Comparison of ENCODE assay signal across 15 cellular contexts in genomic region chr7:44083796-44084195, GRCh38. TPM values are rescaled to one million over a fixed set of nuclear protein-coding genes. Genes with fewer than 3 reads are reported as not detected.
DNase-seq lines count a peak whose midpoint lies in the region; ATAC-seq and TF ChIP-seq lines count a peak whose summit lies in the region.
"Had no signal": no experiment of that assay in that cellular context is flagged by ENCODE, and none has a peak within 500 bp of the region (broad histone marks: within the 10 kb centered on the region; RNA-seq: fewer than 3 reads in every experiment).

No MANE protein-coding gene starts in this region.

- H3K4me1 Mint-ChIP-seq in MCF 10A (ENCODE audit: insufficient read depth, unreplicated experiment) = peaks cover 14% of the 10 kb centered on the region
- H3K4me1 Mint-ChIP-seq in activated naive CD8-positive, alpha-beta T cell treated with anti-CD3 and anti-CD28 coated beads, Interleukin-2, amount 50 U/mL, for 24 hours = peaks cover 38% of the 10 kb centered on the region
- peaks cover 7 to 22% (median 14%) of the 10 kb centered on the region in 7 donors for H3K4me1 Mint-ChIP-seq in naive thymus-derived CD4-positive, alpha-beta T cell

- H3K27ac ChIP-seq in breast epithelium (peak overlapping the region in 1 of 2 donors; percentile 52), upper lobe of left lung (peak overlapping the region in 3 of 4 donors; percentile 28 to 93 (median 33))
- no peak overlapping the region for H3K27ac ChIP-seq in naive thymus-derived CD4-positive, alpha-beta T cell (ENCODE audit: low read depth, low read length)

- TF ChIP-seq POLR2A in breast epithelium (IDR thresholded peaks at IDR 0.05) = no peak
- no peak for TF ChIP-seq POLR2A in upper lobe of left lung (IDR thresholded peaks at IDR 0.05)

- CTCF ChIA-PET in MCF 10A (lab: Yijun Ruan, JAX) = interaction anchor here (0.6 kb wide), 1 partner anchor 39 kb away, joined by 6 read pairs; the partner anchor contains the start of gene DBNL
- CTCF ChIA-PET in naive thymus-derived CD4-positive, alpha-beta T cell (lab: Charles Lee) = interaction anchor here (0.8 kb wide), 1 partner anchor 9 kb away, joined by 3 read pairs; no protein-coding TSS in a partner anchor

- H3K4me1 ChIP-seq in breast epithelium (no peaks in the 10 kb centered on the region), upper lobe of left lung (peaks cover 10 to 29% (median 13%) of the 10 kb centered on the region in 4 donors)
- H3K4me1 ChIP-seq in naive thymus-derived CD4-positive, alpha-beta T cell (ENCODE audit: control insufficient read depth in 2 of 2, insufficient read depth in 2 of 2, low read length in 2 of 2) = peaks cover 15 to 16% of the 10 kb centered on the region in 2 donors

- peak overlapping the region; percentile 87 for H3K4me3 Mint-ChIP-seq in MCF 10A (ENCODE audit: unreplicated experiment)
- peak overlapping the region; percentile 87 for H3K4me3 Mint-ChIP-seq in activated naive CD8-positive, alpha-beta T cell treated with anti-CD3 and anti-CD28 coated beads, Interleukin-2, amount 50 U/mL, for 24 hours
- peak overlapping the region; percentile 61 to 89 (median 74) for H3K4me3 Mint-ChIP-seq in naive thymus-derived CD4-positive, alpha-beta T cell

- H3K27me3 Mint-ChIP-seq in MCF 10A (ENCODE audit: insufficient read depth, unreplicated experiment) = no peaks in the 10 kb centered on the region
- peaks cover 1% of the 10 kb centered on the region for H3K27me3 Mint-ChIP-seq in activated naive CD8-positive, alpha-beta T cell treated with anti-CD3 and anti-CD28 coated beads, Interleukin-2, amount 50 U/mL, for 24 hours
- peaks cover 0 to 4% (median 0%) of the 10 kb centered on the region in 5 donors for H3K27me3 Mint-ChIP-seq in naive thymus-derived CD4-positive, alpha-beta T cell

- no peak for DNase-seq in MCF 10A (ENCODE audit: unreplicated experiment)
- no peak for DNase-seq in breast epithelium (ENCODE audit: low spot score in 2 of 2)
- DNase-seq in activated naive CD8-positive, alpha-beta T cell treated with anti-CD3 and anti-CD28 coated beads, Interleukin-2, amount 50 U/mL, for 24 hours = no peak
- peak in 1 of 9 donors; percentile 20 for DNase-seq in naive thymus-derived CD4-positive, alpha-beta T cell
- no peak for DNase-seq in upper lobe of left lung
- DNase-seq in cerebellum (ENCODE audit: low spot score) = no peak
- no peak for DNase-seq in GM13977 (ENCODE audit: low spot score)
- DNase-seq: cerebellar nuclear complex; GF-D8; left cardiac atrium; NCI-H1930; stimulated activated CD4-positive, alpha-beta T cell treated with anti-CD3 and anti-CD28 coated beads, Interleukin-4, amount 100 ng/mL, for 1 hour; T-helper 9 cell; testis had no signal

- H3K9me3 Mint-ChIP-seq in MCF 10A (ENCODE audit: unreplicated experiment) = no peaks in the 10 kb centered on the region
- no peaks in the 10 kb centered on the region for H3K9me3 Mint-ChIP-seq in activated naive CD8-positive, alpha-beta T cell treated with anti-CD3 and anti-CD28 coated beads, Interleukin-2, amount 50 U/mL, for 24 hours
- H3K9me3 Mint-ChIP-seq in naive thymus-derived CD4-positive, alpha-beta T cell = peaks cover 0 to 3% (median 0%) of the 10 kb centered on the region in 11 donors

- no peaks in the 10 kb centered on the region for H3K9me3 ChIP-seq in breast epithelium
- H3K9me3 ChIP-seq in naive thymus-derived CD4-positive, alpha-beta T cell (ENCODE audit: control insufficient read depth in 2 of 3, low read length in 3 of 3) = no peaks in the 10 kb centered on the region
- no peaks in the 10 kb centered on the region for H3K9me3 ChIP-seq in upper lobe of left lung
- H3K9me3 ChIP-seq: testis had no signal

- H3K36me3 Mint-ChIP-seq in MCF 10A (ENCODE audit: insufficient read depth, unreplicated experiment) = peaks cover 1% of the 10 kb centered on the region
- peaks cover 15% of the 10 kb centered on the region for H3K36me3 Mint-ChIP-seq in activated naive CD8-positive, alpha-beta T cell treated with anti-CD3 and anti-CD28 coated beads, Interleukin-2, amount 50 U/mL, for 24 hours (ENCODE audit: low read depth)
- H3K36me3 Mint-ChIP-seq in naive thymus-derived CD4-positive, alpha-beta T cell = peaks cover 0 to 7% (median 5%) of the 10 kb centered on the region in 5 donors

- H3K27me3 ChIP-seq in breast epithelium (no peaks in the 10 kb centered on the region), upper lobe of left lung (no peaks in the 10 kb centered on the region)
- H3K27me3 ChIP-seq in naive thymus-derived CD4-positive, alpha-beta T cell (ENCODE audit: control insufficient read depth in 2 of 2, insufficient read depth in 2 of 2, low read length in 2 of 2) = no peaks in the 10 kb centered on the region
- H3K27me3 ChIP-seq: testis had no signal

- no peak for TF ChIP-seq EP300 in upper lobe of left lung (IDR thresholded peaks at IDR 0.05)

- H3K4me3 ChIP-seq in breast epithelium (no peak overlapping the region), upper lobe of left lung (no peak overlapping the region)
- H3K4me3 ChIP-seq in naive thymus-derived CD4-positive, alpha-beta T cell (ENCODE audit: low read length) = no peak overlapping the region

- intact Hi-C loops in MCF 10A (cut with micrococcal nuclease) (loop anchor here (5.0 kb wide), 1 partner anchor 39 kb away; the partner anchor contains the start of gene POLD2), breast epithelium (cut with DNase I; ENCODE audit: low total_unique reads) (no loop called here)
- intact Hi-C loops in naive thymus-derived CD4-positive, alpha-beta T cell (cut with micrococcal nuclease) = loop anchor here (2.0 to 10.0 kb wide), 10 partner anchors 21 to 1031 kb away; partner anchors contain the start of genes TBRG4 (in 2 of the 2), AEBP1 (in 1 of the 2), MRPS24 (in 1 of the 2) and MYO1G (in 1 of the 2)

- in situ Hi-C loops in GM13977 (cut with MboI; ENCODE audit: low pct_unique_long_range_greater_than_20kb, low sequenced_read_pairs, unreplicated experiment) = no loop called here

- 93 to 98% methylated on average over 3 of the region's 3 CpGs for WGBS in upper lobe of left lung, 2 donors

- no TSS peak for BruUV-seq in MCF 10A (replicated peaks; lab: Mats Ljungman, UMichigan)

- POLR2A ChIA-PET in MCF 10A (lab: Yijun Ruan, JAX) = interaction anchor here (1.5 kb wide), 1 partner anchor 39 kb away, joined by 3 read pairs; no protein-coding TSS in a partner anchor
- POLR2A ChIA-PET in naive thymus-derived CD4-positive, alpha-beta T cell (lab: Charles Lee) = interaction anchor here (0.6 kb wide), 1 partner anchor 34 kb away, joined by 3 read pairs; no protein-coding TSS in a partner anchor

- TF ChIP-seq CTCF in MCF 10A (IDR thresholded peaks at IDR 0.05; ENCODE audit: unreplicated experiment) (no peak), breast epithelium (IDR thresholded peaks at IDR 0.05) (no peak), upper lobe of left lung (IDR thresholded peaks at IDR 0.05) (no peak), GM13977 (IDR thresholded peaks at IDR 0.05; ENCODE audit: extremely low read depth, insufficient read depth, missing control alignments) (no peak)

- H3K36me3 ChIP-seq in breast epithelium = no peaks in the 10 kb centered on the region
- H3K36me3 ChIP-seq in naive thymus-derived CD4-positive, alpha-beta T cell (ENCODE audit: control insufficient read depth in 2 of 3, insufficient read depth in 3 of 3, low read length in 3 of 3) = peaks cover 4 to 19% (median 4%) of the 10 kb centered on the region in 3 experiments
- H3K36me3 ChIP-seq in upper lobe of left lung = peaks cover 4 to 20% (median 18%) of the 10 kb centered on the region in 4 donors

- no peak for ATAC-seq in activated naive CD8-positive, alpha-beta T cell treated with anti-CD3 and anti-CD28 coated beads, Interleukin-2, amount 50 U/mL, for 24 hours
- no peak for ATAC-seq in naive thymus-derived CD4-positive, alpha-beta T cell
- ATAC-seq in upper lobe of left lung (ENCODE audit: low FRiP score in 2 of 2) (no peak), GM21526 (IDR thresholded peaks at IDR 0.05; ENCODE audit: low FRiP score, unreplicated experiment) (no peak)
- ATAC-seq: left cardiac atrium had no signal

- peak overlapping the region; percentile 27 for H3K27ac Mint-ChIP-seq in MCF 10A (ENCODE audit: low read depth, unreplicated experiment)
- peak overlapping the region; percentile 19 for H3K27ac Mint-ChIP-seq in activated naive CD8-positive, alpha-beta T cell treated with anti-CD3 and anti-CD28 coated beads, Interleukin-2, amount 50 U/mL, for 24 hours
- peak overlapping the region in 8 of 9 donors; percentile 34 to 83 (median 68) for H3K27ac Mint-ChIP-seq in naive thymus-derived CD4-positive, alpha-beta T cell

RNA-seq across cellular contexts. Expression of gene POLM, which starts 1.5 kb away (rescaled TPM):
- 19.2 and 22.8 TPM in 2 replicates for total RNA-seq in MCF 10A (2022)
- 10 to 100 TPM; 22.4 to 44.8 (median 31.1) TPM for total RNA-seq in breast epithelium
- 10 to 100 TPM; 33.9 to 77.1 (median 48.9) TPM for total RNA-seq in naive thymus-derived CD4-positive, alpha-beta T cell
- 10 to 100 TPM; 18.2 to 20.4 TPM for polyA plus RNA-seq in naive thymus-derived CD4-positive, alpha-beta T cell
- 100 to 1,000 TPM in 1 of 6 donors, 10 to 100 TPM in 5; 17.3 to 178 (median 37.1) TPM for total RNA-seq in upper lobe of left lung
- total RNA-seq in cerebellum = 12.8 TPM

RNA-seq across cellular contexts. Expression of gene PGAM2, which starts 18.4 kb away (rescaled TPM):
- total RNA-seq in MCF 10A (2022) = not detected in 2 replicates
- under 1 TPM; 0.64 to 0.73 (median 0.66) TPM for total RNA-seq in breast epithelium
- total RNA-seq in naive thymus-derived CD4-positive, alpha-beta T cell = 1 to 10 TPM in 4 of 5 experiments, under 1 TPM in 1; 0.73 to 3.1 (median 1.8) TPM
- polyA plus RNA-seq in naive thymus-derived CD4-positive, alpha-beta T cell = not detected
- under 1 TPM in 4 of 6 donors, not detected in 2; 0.26 to 0.91 (median 0.75) TPM for total RNA-seq in upper lobe of left lung
- 13.0 TPM for total RNA-seq in cerebellum

RNA-seq across cellular contexts. Expression of gene AEBP1, which starts 20.3 kb away (rescaled TPM):
- total RNA-seq in MCF 10A (2022) (not detected in 2 replicates), breast epithelium (100 to 1,000 TPM in 2 of 3 donors, 10 to 100 TPM in 1; 85.6 to 300 (median 145) TPM), upper lobe of left lung (100 to 1,000 TPM in 2 of 6 donors, 10 to 100 TPM in 4; 34.1 to 241 (median 92.7) TPM), cerebellum (11.3 TPM)
- total RNA-seq in naive thymus-derived CD4-positive, alpha-beta T cell = 10 to 100 TPM in 4 of 5 experiments, 1 to 10 TPM in 1; 7.7 to 33.1 (median 27.5) TPM
- 10 to 100 TPM in 1 of 2 donors, 1 to 10 TPM in 1; 3.0 to 13.5 TPM for polyA plus RNA-seq in naive thymus-derived CD4-positive, alpha-beta T cell

RNA-seq across cellular contexts. Expression of gene DBNL, which starts 39.3 kb away (rescaled TPM):
- total RNA-seq in MCF 10A (2022) (49.7 and 52.9 TPM in 2 replicates), breast epithelium (100 to 1,000 TPM in 2 of 3 donors, 10 to 100 TPM in 1; 90.8 to 110 (median 102) TPM), upper lobe of left lung (100 to 1,000 TPM in 5 of 6 donors, 10 to 100 TPM in 1; 81.8 to 169 (median 130) TPM), cerebellum (46.8 TPM)
- total RNA-seq in naive thymus-derived CD4-positive, alpha-beta T cell = 100 to 1,000 TPM; 112 to 182 (median 164) TPM
- polyA plus RNA-seq in naive thymus-derived CD4-positive, alpha-beta T cell = 100 to 1,000 TPM; 171 to 217 TPM

RNA-seq across cellular contexts. Expression of gene POLD2, which starts 39.6 kb away (rescaled TPM):
- total RNA-seq in MCF 10A (2022) = 118 and 179 TPM in 2 replicates
- 10 to 100 TPM; 38.9 to 49.8 (median 39.7) TPM for total RNA-seq in breast epithelium
- 100 to 1,000 TPM in 1 of 5 experiments, 10 to 100 TPM in 4; 55.1 to 118 (median 69.2) TPM for total RNA-seq in naive thymus-derived CD4-positive, alpha-beta T cell
- 10 to 100 TPM; 78.1 to 94.8 TPM for polyA plus RNA-seq in naive thymus-derived CD4-positive, alpha-beta T cell
- total RNA-seq in upper lobe of left lung = 10 to 100 TPM; 27.2 to 70.1 (median 52.5) TPM
- total RNA-seq in cerebellum = 41.1 TPM
